19 cellular contexts compared by ENCODE assay signal in the genomic region with DNA sequence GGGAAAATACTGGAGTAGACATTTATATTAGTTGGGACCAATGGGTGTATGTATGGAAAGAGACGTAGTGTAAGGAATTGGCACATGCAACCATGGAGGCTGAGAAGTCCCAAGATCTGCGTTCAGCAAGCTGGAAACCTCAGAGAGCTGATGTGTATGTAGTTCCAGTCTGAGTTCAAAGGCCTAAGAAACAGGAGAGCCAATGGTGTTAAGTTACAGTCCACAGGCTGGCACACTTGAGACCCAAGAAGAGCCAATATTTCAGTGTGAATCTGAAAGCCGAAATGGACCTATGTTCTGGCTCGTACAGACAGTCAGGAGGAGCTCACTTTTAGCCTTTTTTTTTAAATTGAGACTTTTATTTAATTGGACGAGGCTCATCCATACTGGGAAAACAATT.
"Had no signal": no experiment of that assay in that cellular context is flagged by ENCODE, and none has a peak within 500 bp of the region (broad histone marks: within the 10 kb centered on the region; RNA-seq: fewer than 3 reads in every experiment).

No MANE protein-coding gene starts in this region.

- H3K4me1 Mint-ChIP-seq: activated CD4-positive, alpha-beta T cell treated with anti-CD3 and anti-CD28 coated beads, Interleukin-2, amount 10 ng/mL, durations not matched to agents 24 days and 14 days had no signal

- H3K4me3 Mint-ChIP-seq: activated CD4-positive, alpha-beta T cell treated with anti-CD3 and anti-CD28 coated beads, Interleukin-2, amount 10 ng/mL, durations not matched to agents 24 days and 14 days; activated CD8-positive, alpha-beta memory T cell treated with anti-CD3 and anti-CD28 coated beads, Interleukin-2, amount 10 ng/mL, durations not matched to agents 7 days and 5 days; activated T-cell treated with anti-CD3 and anti-CD28 coated beads, Interleukin-2, amount 50 U/mL, for 24 hours; T-helper 1 cell treated with Interleukin-12 subunit alpha and Interleukin-12 subunit beta and Interleukin-4 antibody, amounts not matched to agents 30 μg/mL and 1 μg/mL, for 36 hours had no signal

- DNase-seq: activated CD4-positive, alpha-beta T cell treated with anti-CD3 and anti-CD28 coated beads, Interleukin-2, amount 10 ng/mL, durations not matched to agents 24 days and 14 days; activated CD4-positive, alpha-beta T cell treated with anti-CD3 and anti-CD28 coated beads, Interleukin-2, amount 50 U/mL, for 48 hours; activated CD4-positive, CD25-positive, alpha-beta regulatory T cell treated with anti-CD3 and anti-CD28 coated beads, Interleukin-2, amount 50 U/mL, for 72 hours; activated CD8-positive, alpha-beta memory T cell treated with anti-CD3 and anti-CD28 coated beads, Interleukin-2, amount 10 ng/mL, durations not matched to agents 7 days and 5 days; activated effector memory CD4-positive, alpha-beta T cell treated with anti-CD3 and anti-CD28 coated beads, Interleukin-2, amount 50 U/mL, for 16 hours; activated naive CD4-positive, alpha-beta T cell treated with Interleukin-2 at 50 U/mL for 16 hours; activated T-cell treated with anti-CD3 and anti-CD28 coated beads, Interleukin-2, amount 50 U/mL, for 24 hours; caudate nucleus; NCI-H1048; NCI-H146; NCI-H187 treated with DMSO at 0.1 percent for 48 hours; NCI-H2107; NCI-H226; PC-3; SHP77 had no signal

- H3K9me3 Mint-ChIP-seq: activated CD4-positive, alpha-beta T cell treated with anti-CD3 and anti-CD28 coated beads, Interleukin-2, amount 10 ng/mL, durations not matched to agents 24 days and 14 days; activated naive CD4-positive, alpha-beta T cell treated with anti-CD3 and anti-CD28 coated beads, Interleukin-2, amount 50 U/mL, for 72 hours; activated T-cell treated with anti-CD3 and anti-CD28 coated beads, Interleukin-2, amount 50 U/mL, for 24 hours; T-helper 1 cell treated with Interleukin-12 subunit alpha and Interleukin-12 subunit beta and Interleukin-4 antibody, amounts not matched to agents 30 μg/mL and 1 μg/mL, for 36 hours had no signal

- H3K27me3 Mint-ChIP-seq: activated CD4-positive, alpha-beta T cell treated with anti-CD3 and anti-CD28 coated beads, Interleukin-2, amount 10 ng/mL, durations not matched to agents 24 days and 14 days; activated CD8-positive, alpha-beta memory T cell treated with anti-CD3 and anti-CD28 coated beads, Interleukin-2, amount 10 ng/mL, durations not matched to agents 7 days and 5 days; activated T-cell treated with anti-CD3 and anti-CD28 coated beads, Interleukin-2, amount 50 U/mL, for 24 hours had no signal

- ATAC-seq: K562, PC-3, SK-N-SH treated with all-trans-retinoic acid at 6 μM for 48 hours had no signal

- H3K27ac Mint-ChIP-seq: activated CD4-positive, alpha-beta T cell treated with anti-CD3 and anti-CD28 coated beads, Interleukin-2, amount 10 ng/mL, durations not matched to agents 24 days and 14 days; activated CD8-positive, alpha-beta memory T cell treated with anti-CD3 and anti-CD28 coated beads, Interleukin-2, amount 10 ng/mL, durations not matched to agents 7 days and 5 days; activated naive CD4-positive, alpha-beta T cell treated with anti-CD3 and anti-CD28 coated beads, Interleukin-2, amount 50 U/mL, for 72 hours; activated T-cell treated with anti-CD3 and anti-CD28 coated beads, Interleukin-2, amount 50 U/mL, for 24 hours; T-helper 1 cell treated with Interleukin-12 subunit alpha and Interleukin-12 subunit beta and Interleukin-4 antibody, amounts not matched to agents 30 μg/mL and 1 μg/mL, for 36 hours had no signal
